ENCODE assay signal across 9 cellular contexts in the genomic region with DNA sequence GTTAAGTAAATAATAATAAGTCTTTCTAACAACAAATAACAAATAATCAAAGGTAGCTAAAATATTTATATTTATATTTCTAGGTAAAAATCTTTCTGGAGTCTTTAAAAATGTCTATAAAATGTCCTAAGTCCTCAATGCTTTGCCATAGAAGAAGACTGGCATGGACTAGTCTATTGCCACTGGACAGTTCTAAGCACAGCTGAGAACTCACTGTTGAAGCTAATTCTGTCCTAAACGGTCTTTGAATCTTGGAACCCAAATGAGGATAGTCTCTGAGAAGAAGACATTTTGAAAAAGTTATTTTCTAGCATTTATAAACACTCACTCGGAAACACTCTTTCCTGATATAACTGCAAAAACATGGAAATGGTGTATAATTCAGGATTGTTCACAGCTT. TPM values are rescaled to one million over a fixed set of nuclear protein-coding genes. Genes with fewer than 3 reads are reported as not detected.
"Had no signal": no experiment of that assay in that cellular context is flagged by ENCODE, and none has a peak within 500 bp of the region (broad histone marks: within the 10 kb centered on the region; RNA-seq: fewer than 3 reads in every experiment).

No MANE protein-coding gene starts in this region.

- H3K9ac ChIP-seq: GM23248 had no signal

- H3K4me1 ChIP-seq: HAP-1 had no signal

- H3K27ac ChIP-seq: GM23248 had no signal

- H3K36me3 ChIP-seq: HAP-1 had no signal

- H3K4me3 ChIP-seq: GM23248, HAP-1, K562 had no signal

- H3K9me3 ChIP-seq: HAP-1 had no signal

- H2AFZ ChIP-seq: GM23248 had no signal

- ATAC-seq: HCT116, K562 had no signal

- DNase-seq: GM23248, GOT3, H7, IMR-90 had no signal

RNA-seq across cellular contexts. Expression of a gene that starts 0.5 kb away (rescaled TPM):
- total RNA-seq: GM23248, H7, HT-29, IMR-90, K562 had no signal
- polyA plus RNA-seq: GM23248, IMR-90 had no signal

RNA-seq across cellular contexts. Expression of a gene that starts 48.1 kb away (rescaled TPM):
- total RNA-seq: GM23248, H4, H7, HT-29, IMR-90, K562 had no signal
- polyA plus RNA-seq: GM23248, IMR-90, K562 had no signal

RNA-seq across cellular contexts. Expression of a gene that starts 48.4 kb away (rescaled TPM):
- total RNA-seq: GM23248, H4, H7, HT-29, IMR-90, K562 had no signal
- polyA plus RNA-seq: IMR-90 had no signal
